In genomic region chr3:39346785-39347585, GRCh38 we compare ENCODE assay signal across 10 cellular contexts. TPM values are rescaled to one million over a fixed set of nuclear protein-coding genes. Genes with fewer than 3 reads are reported as not detected.
DNase-seq lines count a peak whose midpoint lies in the region; ATAC-seq and TF ChIP-seq lines count a peak whose summit lies in the region.
"Had no signal": no experiment of that assay in that cellular context is flagged by ENCODE, and none has a peak within 500 bp of the region (broad histone marks: within the 10 kb centered on the region; RNA-seq: fewer than 3 reads in every experiment).

No MANE protein-coding gene starts in this region.

- H3K9me3 ChIP-seq in CD4-positive, alpha-beta T cell (ENCODE audit: control insufficient read depth, low read length) = no peaks in the 10 kb centered on the region
- H3K9me3 ChIP-seq: left ventricle myocardium inferior had no signal

- no peak for TF ChIP-seq CTCF in CD4-positive, alpha-beta T cell (IDR thresholded peaks at IDR 0.05)

- no peaks in the 10 kb centered on the region for H3K9me3 Mint-ChIP-seq in CD4-positive, alpha-beta T cell
- H3K9me3 Mint-ChIP-seq in activated CD4-positive, alpha-beta memory T cell treated with anti-CD3 and anti-CD28 coated beads for 36 hours = no peaks in the 10 kb centered on the region
- H3K9me3 Mint-ChIP-seq in natural killer cell treated with Interleukin-12 subunit alpha and Interleukin-12 subunit beta and Interleukin-15 and Interleukin-18, amount 100 ng/mL, for 72 hours = no peaks in the 10 kb centered on the region

- ATAC-seq in CD4-positive, alpha-beta T cell (ENCODE audit: poor library complexity) = no peak
- ATAC-seq in GM19395 (IDR thresholded peaks at IDR 0.05; ENCODE audit: unreplicated experiment) (peak; percentile 93), HG02943 (IDR thresholded peaks at IDR 0.05; ENCODE audit: low read depth, unreplicated experiment) (peak; percentile 75)
- no peak for ATAC-seq in natural killer cell treated with Interleukin-12 subunit alpha and Interleukin-12 subunit beta and Interleukin-15 and Interleukin-18, amount 100 ng/mL, for 72 hours

- intact Hi-C loops in CD4-positive, alpha-beta T cell (cut with DNase I, micrococcal nuclease) = no loop called here
- intact Hi-C loops in activated CD4-positive, alpha-beta memory T cell treated with anti-CD3 and anti-CD28 coated beads for 36 hours (cut with micrococcal nuclease) = loop anchor here (2.0 kb wide), 1 partner anchor 14 kb away; no protein-coding TSS in a partner anchor

- H3K27ac ChIP-seq in CD4-positive, alpha-beta T cell (ENCODE audit: low read depth, low read length) = no peak overlapping the region
- H3K27ac ChIP-seq: left ventricle myocardium inferior had no signal

- peak overlapping the region; percentile 18 for H3K27ac Mint-ChIP-seq in CD4-positive, alpha-beta T cell
- H3K27ac Mint-ChIP-seq in activated CD4-positive, alpha-beta memory T cell treated with anti-CD3 and anti-CD28 coated beads for 36 hours = peak overlapping the region; percentile 11
- H3K27ac Mint-ChIP-seq in natural killer cell treated with Interleukin-12 subunit alpha and Interleukin-12 subunit beta and Interleukin-15 and Interleukin-18, amount 100 ng/mL, for 72 hours = no peak overlapping the region

- in situ Hi-C loops in G401 (cut with HindIII; ENCODE audit: low sequenced_read_pairs) = no loop called here

- H3K27me3 ChIP-seq in CD4-positive, alpha-beta T cell (ENCODE audit: control insufficient read depth, insufficient read depth, low read length) = no peaks in the 10 kb centered on the region

- no peaks in the 10 kb centered on the region for H3K27me3 Mint-ChIP-seq in CD4-positive, alpha-beta T cell
- H3K27me3 Mint-ChIP-seq in activated CD4-positive, alpha-beta memory T cell treated with anti-CD3 and anti-CD28 coated beads for 36 hours = no peaks in the 10 kb centered on the region
- no peaks in the 10 kb centered on the region for H3K27me3 Mint-ChIP-seq in natural killer cell treated with Interleukin-12 subunit alpha and Interleukin-12 subunit beta and Interleukin-15 and Interleukin-18, amount 100 ng/mL, for 72 hours

- no peak overlapping the region for H3K4me3 Mint-ChIP-seq in CD4-positive, alpha-beta T cell
- H3K4me3 Mint-ChIP-seq in activated CD4-positive, alpha-beta memory T cell treated with anti-CD3 and anti-CD28 coated beads for 36 hours = no peak overlapping the region
- no peak overlapping the region for H3K4me3 Mint-ChIP-seq in natural killer cell treated with Interleukin-12 subunit alpha and Interleukin-12 subunit beta and Interleukin-15 and Interleukin-18, amount 100 ng/mL, for 72 hours

- POLR2A ChIA-PET in CD4-positive, alpha-beta T cell (lab: Charles Lee) = interaction anchor here (0.7 to 1.4 kb wide), 2 partner anchors 10 to 21 kb away, joined by 3 to 4 read pairs; no protein-coding TSS in a partner anchor
- POLR2A ChIA-PET in activated CD4-positive, alpha-beta memory T cell treated with anti-CD3 and anti-CD28 coated beads for 36 hours (lab: Charles Lee) = interaction anchor here (0.8 to 1.4 kb wide), 2 partner anchors 16 to 24 kb away, joined by 3 to 4 read pairs; no protein-coding TSS in a partner anchor

- H3K36me3 Mint-ChIP-seq in CD4-positive, alpha-beta T cell (ENCODE audit: low read depth) = no peaks in the 10 kb centered on the region
- H3K36me3 Mint-ChIP-seq in activated CD4-positive, alpha-beta memory T cell treated with anti-CD3 and anti-CD28 coated beads for 36 hours = no peaks in the 10 kb centered on the region
- H3K36me3 Mint-ChIP-seq in natural killer cell treated with Interleukin-12 subunit alpha and Interleukin-12 subunit beta and Interleukin-15 and Interleukin-18, amount 100 ng/mL, for 72 hours = no peaks in the 10 kb centered on the region

- peaks cover 40% of the 10 kb centered on the region for H3K4me1 Mint-ChIP-seq in CD4-positive, alpha-beta T cell (ENCODE audit: low read depth)
- peaks cover 36% of the 10 kb centered on the region for H3K4me1 Mint-ChIP-seq in activated CD4-positive, alpha-beta memory T cell treated with anti-CD3 and anti-CD28 coated beads for 36 hours (ENCODE audit: low read depth)
- peaks cover 11 to 28% of the 10 kb centered on the region in 2 donors for H3K4me1 Mint-ChIP-seq in natural killer cell treated with Interleukin-12 subunit alpha and Interleukin-12 subunit beta and Interleukin-15 and Interleukin-18, amount 100 ng/mL, for 72 hours (ENCODE audit: low read depth in 2 of 2)

- no peak for DNase-seq in CD4-positive, alpha-beta T cell
- DNase-seq in activated CD4-positive, alpha-beta memory T cell treated with anti-CD3 and anti-CD28 coated beads for 36 hours = no peak
- no peak for DNase-seq in natural killer cell treated with Interleukin-12 subunit alpha and Interleukin-12 subunit beta and Interleukin-15 and Interleukin-18, amount 100 ng/mL, for 72 hours (ENCODE audit: low spot score)
- DNase-seq in RKO (ENCODE audit: low spot score) (no peak), G401 (ENCODE audit: low spot score) (no peak)
- no peak for DNase-seq in stimulated activated CD4-positive, alpha-beta T cell treated with anti-CD3 and anti-CD28 coated beads, Interleukin-2, amount 100 ng/mL, for 24 hours
- DNase-seq: left ventricle myocardium inferior, RPMI8226 had no signal

- CTCF ChIA-PET in CD4-positive, alpha-beta T cell (lab: Charles Lee) = interaction anchor here (1.2 to 1.7 kb wide), 4 partner anchors 11 to 59 kb away, joined by 3 to 4 read pairs (median 4); no protein-coding TSS in a partner anchor
- CTCF ChIA-PET in activated CD4-positive, alpha-beta memory T cell treated with anti-CD3 and anti-CD28 coated beads for 36 hours (lab: Charles Lee) = interaction anchor here (0.7 to 3.3 kb wide), 4 partner anchors 32 to 479 kb away, joined by 3 to 25 read pairs (median 7); no protein-coding TSS in a partner anchor

RNA-seq across cellular contexts. Expression of gene CCR8, which starts 17.5 kb away (rescaled TPM):
- 1 to 10 TPM; 1.3 to 2.1 TPM for total RNA-seq in CD4-positive, alpha-beta T cell
- under 1 TPM; 0.48 to 0.51 TPM for total RNA-seq in activated CD4-positive, alpha-beta memory T cell treated with anti-CD3 and anti-CD28 coated beads for 36 hours
- total RNA-seq in natural killer cell treated with Interleukin-12 subunit alpha and Interleukin-12 subunit beta and Interleukin-15 and Interleukin-18, amount 100 ng/mL, for 72 hours = under 1 TPM in 1 of 2 donors, not detected in 1; 0.45 TPM
- total RNA-seq in G401 (2014; rRNA removed; shearing (Covaris generic)) = not detected in 2 replicates
- total RNA-seq: left ventricle myocardium inferior had no signal

RNA-seq across cellular contexts. Expression of gene SLC25A38, which starts 36.2 kb away (rescaled TPM):
- total RNA-seq in CD4-positive, alpha-beta T cell = 10 to 100 TPM; 43.2 to 44.7 TPM
- total RNA-seq in activated CD4-positive, alpha-beta memory T cell treated with anti-CD3 and anti-CD28 coated beads for 36 hours = 10 to 100 TPM; 23.1 to 24.9 TPM
- total RNA-seq in natural killer cell treated with Interleukin-12 subunit alpha and Interleukin-12 subunit beta and Interleukin-15 and Interleukin-18, amount 100 ng/mL, for 72 hours = 10 to 100 TPM; 42.1 to 44.5 TPM
- total RNA-seq in G401 (2014; rRNA removed; shearing (Covaris generic)) = 38.0 and 41.6 TPM in 2 replicates

RNA-seq across cellular contexts. Expression of gene RPSA, which starts 59.5 kb away (rescaled TPM):
- total RNA-seq in CD4-positive, alpha-beta T cell = 1,000 to 10,000 TPM; 1,930 to 1,974 TPM
- 1,000 to 10,000 TPM; 2,627 to 2,738 TPM for total RNA-seq in activated CD4-positive, alpha-beta memory T cell treated with anti-CD3 and anti-CD28 coated beads for 36 hours
- 1,000 to 10,000 TPM; 1,441 to 1,468 TPM for total RNA-seq in natural killer cell treated with Interleukin-12 subunit alpha and Interleukin-12 subunit beta and Interleukin-15 and Interleukin-18, amount 100 ng/mL, for 72 hours
- total RNA-seq in G401 (2014; rRNA removed; shearing (Covaris generic)) = 2,014 and 2,296 TPM in 2 replicates

Comparison
In these comparisons a context has a peak if more than half of its experiments do, and no peak if none do; other contexts are left out.
1. ATAC-seq: peak in GM19395 (single experiment) and HG02943 (single experiment); none in CD4-positive, alpha-beta T cell (single experiment) and natural killer cell treated with Interleukin-12 subunit alpha and Interleukin-12 subunit beta and Interleukin-15 and Interleukin-18, amount 100 ng/mL, for 72 hours (0 of 2).
2. H3K27ac Mint-ChIP-seq: peak in CD4-positive, alpha-beta T cell (single experiment) and activated CD4-positive, alpha-beta memory T cell treated with anti-CD3 and anti-CD28 coated beads for 36 hours (single experiment); none in natural killer cell treated with Interleukin-12 subunit alpha and Interleukin-12 subunit beta and Interleukin-15 and Interleukin-18, amount 100 ng/mL, for 72 hours (0 of 2).